Comparison of ENCODE assay signal across 8 cellular contexts in genomic region chr3:30680789-30681188, GRCh38.
DNase-seq lines count a peak whose midpoint lies in the region; ATAC-seq and TF ChIP-seq lines count a peak whose summit lies in the region.

No MANE protein-coding gene starts in this region.

- H3K4me3 ChIP-seq in HFF-Myc (replicated peaks; ENCODE audit: low read depth, low read length) (no peak overlapping the region), adrenal gland (no peak overlapping the region), spleen (no peak overlapping the region), MM.1S (ENCODE audit: low read length) (no peak overlapping the region)

- H4K20me1 ChIP-seq in MM.1S (ENCODE audit: insufficient read depth, low read length): no peaks in the 10 kb centered on the region

- H3K36me3 ChIP-seq in adrenal gland (replicated peaks in 1 of 2): peaks cover 0 to 28% of the 10 kb centered on the region in 2 donors
- peaks cover 0 to 100% (median 49%) of the 10 kb centered on the region in 6 donors for H3K36me3 ChIP-seq in spleen
- H3K36me3 ChIP-seq in MM.1S (replicated peaks; ENCODE audit: insufficient read depth, low read length): peaks cover 2% of the 10 kb centered on the region; the same call in 1 of the 2 replicates

- peaks cover 25 to 82% of the 10 kb centered on the region in 2 donors for H3K4me1 ChIP-seq in adrenal gland (replicated peaks in 1 of 2)
- peaks cover 45 to 99% (median 81%) of the 10 kb centered on the region in 6 donors for H3K4me1 ChIP-seq in spleen
- H3K4me1 ChIP-seq in MM.1S (ENCODE audit: low read length): no peaks in the 10 kb centered on the region

- no peaks in the 10 kb centered on the region for H3F3A ChIP-seq in MM.1S (ENCODE audit: insufficient read depth, low read length)

- H3K79me2 ChIP-seq in MM.1S (ENCODE audit: low read length): no peaks in the 10 kb centered on the region

- DNase-seq in HFF-Myc (ENCODE audit: extremely low read depth, low read depth): peak; percentile 26
- DNase-seq in adrenal gland: no peak
- peak in 41 of 51 donors; percentile 11 to 86 (median 61) for DNase-seq in hypothalamus (lab: John Stamatoyannopoulos, UW)
- DNase-seq in spleen: no peak
- DNase-seq in T1000 (lab: John Stamatoyannopoulos, UW): no peak
- no peak for DNase-seq in MM.1S

- 84 to 90% (median 86%) methylated on average over 6 of the region's 6 CpGs for WGBS in adrenal gland, 4 donors
- WGBS in spleen, 5 donors: 76 to 92% (median 84%) methylated on average over 6 of the region's 6 CpGs

- H3K27me3 ChIP-seq in adrenal gland (no peaks in the 10 kb centered on the region), spleen (replicated peaks in 1 of 7) (no peaks in the 10 kb centered on the region), MM.1S (replicated peaks; ENCODE audit: insufficient read depth, low read length) (no peaks in the 10 kb centered on the region)

- TF ChIP-seq CTCF in HFF-Myc (IDR thresholded peaks at IDR 0.05; ENCODE audit: low read depth, low read length, missing control alignments) (no peak), adrenal gland (IDR thresholded peaks at IDR 0.05) (no peak), spleen (IDR thresholded peaks at IDR 0.05 in 8 of 11, conservative IDR thresholded peaks at IDR 0.05 in 3 of 11) (no peak), MM.1S (IDR thresholded peaks at IDR 0.05; ENCODE audit: low read length) (no peak)

- intact Hi-C loops in adrenal gland (cut with DNase I): loop anchor here in 1 of 2 donors (10.0 kb wide), 1 partner anchor 166 kb away; no protein-coding TSS in a partner anchor
- intact Hi-C loops in spleen (cut with DNase I; ENCODE audit: low total_unique reads): no loop called here

- H3K4me2 ChIP-seq in MM.1S (ENCODE audit: low read depth, low read length): no peak overlapping the region

- TF ChIP-seq POLR2A in adrenal gland (IDR thresholded peaks at IDR 0.05): no peak
- no peak for TF ChIP-seq POLR2A in spleen (IDR thresholded peaks at IDR 0.05)

- no peak overlapping the region for H2AFZ ChIP-seq in MM.1S (ENCODE audit: low read length)

- H3K9me2 ChIP-seq in MM.1S (replicated peaks; ENCODE audit: insufficient read depth, low read length): no peaks in the 10 kb centered on the region

- ATAC-seq in HG03045 (IDR thresholded peaks at IDR 0.05; ENCODE audit: unreplicated experiment) (no peak), GM21723 (IDR thresholded peaks at IDR 0.05; ENCODE audit: unreplicated experiment) (no peak)

- H3K27ac ChIP-seq in adrenal gland (peak overlapping the region in 3 of 5 donors; percentile 28 to 56 (median 54)), spleen (peak overlapping the region; percentile 54 to 84 (median 80)), MM.1S (ENCODE audit: low read length) (no peak overlapping the region)

- no peaks in the 10 kb centered on the region for H3K9me3 ChIP-seq in adrenal gland (replicated peaks in 1 of 3)
- no peaks in the 10 kb centered on the region for H3K9me3 ChIP-seq in spleen
- H3K9me3 ChIP-seq in MM.1S (replicated peaks; ENCODE audit: insufficient read depth, low read length): no peaks in the 10 kb centered on the region

- H3K9ac ChIP-seq in MM.1S (ENCODE audit: low read length): no peak overlapping the region

Comparison
In these comparisons a context has a peak if more than half of its experiments do, and no peak if none do; other contexts are left out.
1. DNase-seq: peak in HFF-Myc (single experiment) and hypothalamus (41 of 51); none in adrenal gland (0 of 7), spleen (single experiment), T1000 (single experiment) and MM.1S (single experiment).